In the genomic region with DNA sequence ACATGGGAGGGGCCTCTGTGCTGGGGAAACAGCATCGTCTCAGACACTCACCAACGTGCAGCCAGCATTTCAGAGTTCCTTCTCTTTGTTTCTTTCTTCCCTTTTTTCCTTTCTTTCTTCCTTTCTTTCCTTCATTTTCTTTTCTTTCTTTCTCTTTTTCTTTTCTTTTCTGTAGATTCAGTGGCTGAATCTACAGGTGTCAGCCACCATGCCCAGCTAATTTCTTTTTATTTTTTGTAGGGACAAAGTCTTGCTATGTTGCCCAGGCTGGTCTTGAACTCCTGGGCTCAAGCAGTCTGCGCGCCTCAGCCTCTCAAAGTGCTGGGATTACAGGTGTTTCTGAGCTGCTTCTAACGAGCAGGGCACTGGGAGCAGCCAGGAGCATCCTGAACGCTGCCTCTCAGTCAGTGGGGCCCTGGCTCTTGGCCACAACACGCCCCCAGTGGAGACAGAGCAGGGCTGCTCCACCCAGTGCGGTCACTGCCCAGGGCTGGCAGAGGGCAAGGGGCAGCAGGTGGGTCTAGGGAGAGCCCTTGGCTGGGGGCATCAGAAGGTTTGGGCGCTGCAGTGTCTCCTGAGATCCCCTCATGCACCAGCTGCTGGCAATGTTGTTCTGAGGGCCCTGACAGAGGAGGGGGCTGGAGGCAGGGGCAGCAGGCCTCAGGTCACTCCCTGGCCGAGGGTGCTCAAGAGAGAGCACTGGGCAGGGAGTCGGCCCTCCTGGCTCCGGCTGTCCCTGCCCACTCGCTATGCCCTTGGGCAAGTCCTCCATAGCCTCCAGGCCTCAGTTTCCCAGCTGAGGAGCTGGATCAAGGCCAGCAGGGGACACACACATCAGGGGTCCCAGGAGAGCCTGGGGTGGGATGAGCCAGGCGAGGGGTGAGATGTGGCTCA, we compare ENCODE assay signal across 1 cellular context.
TF ChIP-seq lines count a peak whose summit lies in the region.

No MANE protein-coding gene starts in this region.

TF ChIP-seq in HCT116, 20 proteins besides CTCF, POLR2A, EP300 and RAD21 (continued from another document):
- TF ChIP-seq, protein P1, sequence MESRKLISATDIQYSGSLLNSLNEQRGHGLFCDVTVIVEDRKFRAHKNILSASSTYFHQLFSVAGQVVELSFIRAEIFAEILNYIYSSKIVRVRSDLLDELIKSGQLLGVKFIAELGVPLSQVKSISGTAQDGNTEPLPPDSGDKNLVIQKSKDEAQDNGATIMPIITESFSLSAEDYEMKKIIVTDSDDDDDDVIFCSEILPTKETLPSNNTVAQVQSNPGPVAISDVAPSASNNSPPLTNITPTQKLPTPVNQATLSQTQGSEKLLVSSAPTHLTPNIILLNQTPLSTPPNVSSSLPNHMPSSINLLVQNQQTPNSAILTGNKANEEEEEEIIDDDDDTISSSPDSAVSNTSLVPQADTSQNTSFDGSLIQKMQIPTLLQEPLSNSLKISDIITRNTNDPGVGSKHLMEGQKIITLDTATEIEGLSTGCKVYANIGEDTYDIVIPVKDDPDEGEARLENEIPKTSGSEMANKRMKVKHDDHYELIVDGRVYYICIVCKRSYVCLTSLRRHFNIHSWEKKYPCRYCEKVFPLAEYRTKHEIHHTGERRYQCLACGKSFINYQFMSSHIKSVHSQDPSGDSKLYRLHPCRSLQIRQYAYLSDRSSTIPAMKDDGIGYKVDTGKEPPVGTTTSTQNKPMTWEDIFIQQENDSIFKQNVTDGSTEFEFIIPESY (IDR thresholded peaks at IDR 0.05; ENCODE audit: extremely low read depth, insufficient replicate concordance, low read length) = no peak
- TF ChIP-seq CBX3 (IDR thresholded peaks at IDR 0.05; ENCODE audit: low read depth) = no peak
- TF ChIP-seq, protein P2, sequence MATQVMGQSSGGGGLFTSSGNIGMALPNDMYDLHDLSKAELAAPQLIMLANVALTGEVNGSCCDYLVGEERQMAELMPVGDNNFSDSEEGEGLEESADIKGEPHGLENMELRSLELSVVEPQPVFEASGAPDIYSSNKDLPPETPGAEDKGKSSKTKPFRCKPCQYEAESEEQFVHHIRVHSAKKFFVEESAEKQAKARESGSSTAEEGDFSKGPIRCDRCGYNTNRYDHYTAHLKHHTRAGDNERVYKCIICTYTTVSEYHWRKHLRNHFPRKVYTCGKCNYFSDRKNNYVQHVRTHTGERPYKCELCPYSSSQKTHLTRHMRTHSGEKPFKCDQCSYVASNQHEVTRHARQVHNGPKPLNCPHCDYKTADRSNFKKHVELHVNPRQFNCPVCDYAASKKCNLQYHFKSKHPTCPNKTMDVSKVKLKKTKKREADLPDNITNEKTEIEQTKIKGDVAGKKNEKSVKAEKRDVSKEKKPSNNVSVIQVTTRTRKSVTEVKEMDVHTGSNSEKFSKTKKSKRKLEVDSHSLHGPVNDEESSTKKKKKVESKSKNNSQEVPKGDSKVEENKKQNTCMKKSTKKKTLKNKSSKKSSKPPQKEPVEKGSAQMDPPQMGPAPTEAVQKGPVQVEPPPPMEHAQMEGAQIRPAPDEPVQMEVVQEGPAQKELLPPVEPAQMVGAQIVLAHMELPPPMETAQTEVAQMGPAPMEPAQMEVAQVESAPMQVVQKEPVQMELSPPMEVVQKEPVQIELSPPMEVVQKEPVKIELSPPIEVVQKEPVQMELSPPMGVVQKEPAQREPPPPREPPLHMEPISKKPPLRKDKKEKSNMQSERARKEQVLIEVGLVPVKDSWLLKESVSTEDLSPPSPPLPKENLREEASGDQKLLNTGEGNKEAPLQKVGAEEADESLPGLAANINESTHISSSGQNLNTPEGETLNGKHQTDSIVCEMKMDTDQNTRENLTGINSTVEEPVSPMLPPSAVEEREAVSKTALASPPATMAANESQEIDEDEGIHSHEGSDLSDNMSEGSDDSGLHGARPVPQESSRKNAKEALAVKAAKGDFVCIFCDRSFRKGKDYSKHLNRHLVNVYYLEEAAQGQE (IDR thresholded peaks at IDR 0.05; ENCODE audit: low read depth) = no peak
- TF ChIP-seq, protein P3, sequence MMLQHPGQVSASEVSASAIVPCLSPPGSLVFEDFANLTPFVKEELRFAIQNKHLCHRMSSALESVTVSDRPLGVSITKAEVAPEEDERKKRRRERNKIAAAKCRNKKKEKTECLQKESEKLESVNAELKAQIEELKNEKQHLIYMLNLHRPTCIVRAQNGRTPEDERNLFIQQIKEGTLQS (IDR thresholded peaks at IDR 0.05) = no peak
- no peak for TF ChIP-seq FOSL1 (IDR thresholded peaks at IDR 0.05; ENCODE audit: low read depth)
- no peak for TF ChIP-seq ZNF274 (IDR thresholded peaks at IDR 0.05; ENCODE audit: low read depth, low read length)
- TF ChIP-seq YY1 (IDR thresholded peaks at IDR 0.05; ENCODE audit: extremely low read depth, insufficient replicate concordance, low read depth, low read length) = no peak
- TF ChIP-seq EGR1 (IDR thresholded peaks at IDR 0.05; ENCODE audit: low read depth) = no peak
- TF ChIP-seq EZH2phosphoT487 (IDR thresholded peaks at IDR 0.05; ENCODE audit: borderline replicate concordance) = no peak
